18 cellular contexts compared by ENCODE assay signal in the genomic region with DNA sequence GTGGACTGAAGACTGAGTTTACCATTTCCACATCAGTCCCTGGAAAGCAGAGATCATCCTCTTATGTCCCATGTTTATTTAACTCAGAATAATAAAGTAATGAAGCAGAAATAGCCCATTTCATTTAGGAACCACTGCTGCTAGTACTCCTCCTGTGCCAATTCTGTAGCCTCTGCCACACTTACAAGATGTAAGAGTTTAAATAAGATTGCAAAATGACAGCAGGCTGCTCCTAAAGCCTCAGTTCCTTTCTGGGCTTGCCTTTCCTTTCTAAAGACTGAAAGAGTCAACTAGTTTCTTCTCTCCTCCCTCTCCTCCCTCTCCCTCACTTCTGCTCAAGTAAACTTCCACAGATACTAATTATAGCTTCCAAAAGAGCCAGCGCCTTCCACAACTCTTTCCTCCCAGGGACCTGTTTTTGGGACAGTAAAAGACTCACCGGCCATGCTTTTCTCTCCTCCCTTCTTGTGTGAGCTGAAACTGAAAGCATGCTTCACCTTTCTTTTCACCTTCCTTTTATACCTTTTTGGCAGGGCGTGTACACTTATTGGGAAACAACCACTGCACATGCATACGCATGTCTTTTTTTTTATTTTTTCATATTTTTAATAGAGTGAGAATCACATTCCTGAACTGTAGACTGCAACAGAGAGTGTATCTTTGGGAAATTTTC. TPM values are rescaled to one million over a fixed set of nuclear protein-coding genes. Genes with fewer than 3 reads are reported as not detected.
DNase-seq lines count a peak whose midpoint lies in the region; ATAC-seq lines count a peak whose summit lies in the region.
"Had no signal": no experiment of that assay in that cellular context is flagged by ENCODE, and none has a peak within 500 bp of the region (broad histone marks: within the 10 kb centered on the region; RNA-seq: fewer than 3 reads in every experiment).

No MANE protein-coding gene starts in this region.

- DNase-seq in activated CD8-positive, alpha-beta memory T cell treated with anti-CD3 and anti-CD28 coated beads, Interleukin-2, amount 10 ng/mL, durations not matched to agents 7 days and 5 days, result no peak
- no peak for DNase-seq in activated CD8-positive, alpha-beta memory T cell treated with anti-CD3 and anti-CD28 coated beads, Interleukin-2, amount 50 U/mL, for 4 hours
- no peak for DNase-seq in activated naive CD8-positive, alpha-beta T cell treated with anti-CD3 and anti-CD28 coated beads, Interleukin-2, amount 10 ng/mL, durations not matched to agents 7 days and 5 days
- DNase-seq in naive thymus-derived CD4-positive, alpha-beta T cell, result peak in 6 of 9 donors; percentile 1 to 38 (median 28)
- DNase-seq in HT-29 (ENCODE audit: low spot score), result no peak
- no peak for DNase-seq in NCI-H2029 (lab: John Stamatoyannopoulos, UW)
- DNase-seq: anterior cingulate cortex, COR-L47, H9, NCI-H2171 treated with DMSO at 0.1 percent for 48 hours, Right ventricle myocardium superior, T1000 had no signal

- H3K36me3 ChIP-seq in naive thymus-derived CD4-positive, alpha-beta T cell (ENCODE audit: control insufficient read depth in 2 of 3, insufficient read depth in 3 of 3, low read length in 3 of 3), result no peaks in the 10 kb centered on the region
- H3K36me3 ChIP-seq: thoracic aorta had no signal

- H3K27me3 ChIP-seq in naive thymus-derived CD4-positive, alpha-beta T cell (ENCODE audit: control insufficient read depth in 2 of 2, insufficient read depth in 2 of 2, low read length in 2 of 2), result no peaks in the 10 kb centered on the region

- H3K4me3 Mint-ChIP-seq in activated CD8-positive, alpha-beta memory T cell treated with anti-CD3 and anti-CD28 coated beads, Interleukin-2, amount 10 ng/mL, durations not matched to agents 7 days and 5 days, result peak overlapping the region; percentile 75
- H3K4me3 Mint-ChIP-seq in IgD-negative memory B cell, result peak overlapping the region in 3 of 4 donors; percentile 56 to 89 (median 67)
- H3K4me3 Mint-ChIP-seq in activated naive CD8-positive, alpha-beta T cell treated with anti-CD3 and anti-CD28 coated beads, Interleukin-2, amount 10 ng/mL, durations not matched to agents 7 days and 5 days, result peak overlapping the region; percentile 64
- H3K4me3 Mint-ChIP-seq in naive thymus-derived CD4-positive, alpha-beta T cell, result peak overlapping the region; percentile 78 to 93 (median 84)
- H3K4me3 Mint-ChIP-seq: H9, nephron had no signal

- no peaks in the 10 kb centered on the region for H3K27me3 Mint-ChIP-seq in activated CD8-positive, alpha-beta memory T cell treated with anti-CD3 and anti-CD28 coated beads, Interleukin-2, amount 10 ng/mL, durations not matched to agents 7 days and 5 days
- H3K27me3 Mint-ChIP-seq in IgD-negative memory B cell, result no peaks in the 10 kb centered on the region
- H3K27me3 Mint-ChIP-seq in activated naive CD8-positive, alpha-beta T cell treated with anti-CD3 and anti-CD28 coated beads, Interleukin-2, amount 10 ng/mL, durations not matched to agents 7 days and 5 days, result no peaks in the 10 kb centered on the region
- H3K27me3 Mint-ChIP-seq in naive thymus-derived CD4-positive, alpha-beta T cell, result peaks cover 0 to 3% (median 0%) of the 10 kb centered on the region in 5 donors

- H3K4me1 Mint-ChIP-seq in activated CD8-positive, alpha-beta memory T cell treated with anti-CD3 and anti-CD28 coated beads, Interleukin-2, amount 10 ng/mL, durations not matched to agents 7 days and 5 days, result peaks cover 27% of the 10 kb centered on the region
- H3K4me1 Mint-ChIP-seq in IgD-negative memory B cell, result peaks cover 4 to 6% (median 4%) of the 10 kb centered on the region in 3 donors
- H3K4me1 Mint-ChIP-seq in activated naive CD8-positive, alpha-beta T cell treated with anti-CD3 and anti-CD28 coated beads, Interleukin-2, amount 10 ng/mL, durations not matched to agents 7 days and 5 days, result peaks cover 13% of the 10 kb centered on the region
- peaks cover 14 to 38% (median 24%) of the 10 kb centered on the region in 7 donors for H3K4me1 Mint-ChIP-seq in naive thymus-derived CD4-positive, alpha-beta T cell
- H3K4me1 Mint-ChIP-seq: nephron had no signal

- no peaks in the 10 kb centered on the region for H3K9me3 Mint-ChIP-seq in activated CD8-positive, alpha-beta memory T cell treated with anti-CD3 and anti-CD28 coated beads, Interleukin-2, amount 10 ng/mL, durations not matched to agents 7 days and 5 days (ENCODE audit: low read depth)
- no peaks in the 10 kb centered on the region for H3K9me3 Mint-ChIP-seq in IgD-negative memory B cell
- H3K9me3 Mint-ChIP-seq in activated naive CD8-positive, alpha-beta T cell treated with anti-CD3 and anti-CD28 coated beads, Interleukin-2, amount 10 ng/mL, durations not matched to agents 7 days and 5 days, result peaks cover 3% of the 10 kb centered on the region
- peaks cover 0 to 6% (median 0%) of the 10 kb centered on the region in 11 donors for H3K9me3 Mint-ChIP-seq in naive thymus-derived CD4-positive, alpha-beta T cell
- H3K9me3 Mint-ChIP-seq: H9, nephron had no signal

- CTCF ChIA-PET in activated CD8-positive, alpha-beta memory T cell treated with anti-CD3 and anti-CD28 coated beads, Interleukin-2, amount 10 ng/mL, durations not matched to agents 7 days and 5 days (lab: Charles Lee), result no interaction called here
- CTCF ChIA-PET in naive thymus-derived CD4-positive, alpha-beta T cell (lab: Charles Lee), result no interaction called here

- peaks cover 0 to 6% of the 10 kb centered on the region in 2 donors for H3K4me1 ChIP-seq in naive thymus-derived CD4-positive, alpha-beta T cell (ENCODE audit: control insufficient read depth in 2 of 2, insufficient read depth in 2 of 2, low read length in 2 of 2)

- H3K4me3 ChIP-seq in naive thymus-derived CD4-positive, alpha-beta T cell (ENCODE audit: low read length), result peak overlapping the region; percentile 18
- H3K4me3 ChIP-seq: coronary artery, GM12878, thoracic aorta had no signal

- intact Hi-C loops in naive thymus-derived CD4-positive, alpha-beta T cell (cut with micrococcal nuclease), result loop anchor here (1.0 to 2.0 kb wide), 2 partner anchors 26 to 30 kb away; partner anchors contain the start of gene CARD16 (in 1 of the 2)

- H3K27ac Mint-ChIP-seq in activated CD8-positive, alpha-beta memory T cell treated with anti-CD3 and anti-CD28 coated beads, Interleukin-2, amount 10 ng/mL, durations not matched to agents 7 days and 5 days, result peak overlapping the region; percentile 82
- H3K27ac Mint-ChIP-seq in IgD-negative memory B cell, result no peak overlapping the region
- H3K27ac Mint-ChIP-seq in activated naive CD8-positive, alpha-beta T cell treated with anti-CD3 and anti-CD28 coated beads, Interleukin-2, amount 10 ng/mL, durations not matched to agents 7 days and 5 days, result peak overlapping the region; percentile 67
- peak overlapping the region; percentile 59 to 97 (median 84) for H3K27ac Mint-ChIP-seq in naive thymus-derived CD4-positive, alpha-beta T cell
- H3K27ac Mint-ChIP-seq: H9, nephron had no signal

- peak overlapping the region; percentile 63 for H3K27ac ChIP-seq in naive thymus-derived CD4-positive, alpha-beta T cell (ENCODE audit: low read depth, low read length)
- H3K27ac ChIP-seq: coronary artery, thoracic aorta had no signal

- peak; percentile 47 for ATAC-seq in activated CD8-positive, alpha-beta memory T cell treated with anti-CD3 and anti-CD28 coated beads, Interleukin-2, amount 10 ng/mL, durations not matched to agents 7 days and 5 days
- ATAC-seq in activated naive CD8-positive, alpha-beta T cell treated with anti-CD3 and anti-CD28 coated beads, Interleukin-2, amount 10 ng/mL, durations not matched to agents 7 days and 5 days (ENCODE audit: low read depth), result peak; percentile 34
- peak; percentile 49 for ATAC-seq in naive thymus-derived CD4-positive, alpha-beta T cell
- no peak for ATAC-seq in GM21737 (IDR thresholded peaks at IDR 0.05; ENCODE audit: unreplicated experiment)
- ATAC-seq: GM12878 had no signal

- POLR2A ChIA-PET in activated naive CD8-positive, alpha-beta T cell treated with anti-CD3 and anti-CD28 coated beads, Interleukin-2, amount 10 ng/mL, durations not matched to agents 7 days and 5 days (lab: Charles Lee), result interaction anchor here (0.7 kb wide), 1 partner anchor 183 kb away, joined by 4 read pairs; no protein-coding TSS in a partner anchor
- POLR2A ChIA-PET in naive thymus-derived CD4-positive, alpha-beta T cell (lab: Charles Lee), result no interaction called here

- H3K36me3 Mint-ChIP-seq in activated CD8-positive, alpha-beta memory T cell treated with anti-CD3 and anti-CD28 coated beads, Interleukin-2, amount 10 ng/mL, durations not matched to agents 7 days and 5 days, result peaks cover 11% of the 10 kb centered on the region
- peaks cover 3% of the 10 kb centered on the region for H3K36me3 Mint-ChIP-seq in IgD-negative memory B cell
- peaks cover 8% of the 10 kb centered on the region for H3K36me3 Mint-ChIP-seq in activated naive CD8-positive, alpha-beta T cell treated with anti-CD3 and anti-CD28 coated beads, Interleukin-2, amount 10 ng/mL, durations not matched to agents 7 days and 5 days
- peaks cover 0 to 16% (median 0%) of the 10 kb centered on the region in 5 donors for H3K36me3 Mint-ChIP-seq in naive thymus-derived CD4-positive, alpha-beta T cell

- no peaks in the 10 kb centered on the region for H3K9me3 ChIP-seq in naive thymus-derived CD4-positive, alpha-beta T cell (ENCODE audit: control insufficient read depth in 2 of 3, low read length in 3 of 3)
- H3K9me3 ChIP-seq: thoracic aorta had no signal

RNA-seq across cellular contexts. Expression of gene CARD16, which starts 26.1 kb away (rescaled TPM):
- total RNA-seq in activated CD8-positive, alpha-beta memory T cell treated with anti-CD3 and anti-CD28 coated beads, Interleukin-2, amount 10 ng/mL, durations not matched to agents 7 days and 5 days, result 10 to 100 TPM; 70.3 to 92.0 TPM
- polyA plus RNA-seq in IgD-negative memory B cell, result 173 TPM
- total RNA-seq in activated naive CD8-positive, alpha-beta T cell treated with anti-CD3 and anti-CD28 coated beads, Interleukin-2, amount 10 ng/mL, durations not matched to agents 7 days and 5 days, result 10 to 100 TPM; 72.5 to 83.7 TPM
- 100 to 1,000 TPM in 1 of 5 experiments, 10 to 100 TPM in 4; 37.1 to 103 (median 42.4) TPM for total RNA-seq in naive thymus-derived CD4-positive, alpha-beta T cell
- 100 to 1,000 TPM; 168 to 184 TPM for polyA plus RNA-seq in naive thymus-derived CD4-positive, alpha-beta T cell
- not detected in 2 replicates for total RNA-seq in HT-29 (2014; rRNA removed; shearing (Covaris generic))
- total RNA-seq: H9 had no signal

RNA-seq across cellular contexts. Expression of gene CASP1, which starts 36.3 kb away (rescaled TPM):
- 100 to 1,000 TPM in 1 of 2 experiments, 10 to 100 TPM in 1; 94.1 to 109 TPM for total RNA-seq in activated CD8-positive, alpha-beta memory T cell treated with anti-CD3 and anti-CD28 coated beads, Interleukin-2, amount 10 ng/mL, durations not matched to agents 7 days and 5 days
- 75.2 TPM for polyA plus RNA-seq in IgD-negative memory B cell
- total RNA-seq in activated naive CD8-positive, alpha-beta T cell treated with anti-CD3 and anti-CD28 coated beads, Interleukin-2, amount 10 ng/mL, durations not matched to agents 7 days and 5 days, result 10 to 100 TPM; 93.6 to 98.6 TPM
- 100 to 1,000 TPM in 1 of 5 experiments, 10 to 100 TPM in 4; 29.5 to 141 (median 51.8) TPM for total RNA-seq in naive thymus-derived CD4-positive, alpha-beta T cell
- polyA plus RNA-seq in naive thymus-derived CD4-positive, alpha-beta T cell, result 10 to 100 TPM; 70.1 to 70.3 TPM
- 0.05 TPM in 1 of 2 replicates, not detected in the other for total RNA-seq in HT-29 (2014; rRNA removed; shearing (Covaris generic))
- total RNA-seq: H9 had no signal

RNA-seq across cellular contexts. Expression of gene CASP5, which starts 48.2 kb away (rescaled TPM):
- total RNA-seq in activated CD8-positive, alpha-beta memory T cell treated with anti-CD3 and anti-CD28 coated beads, Interleukin-2, amount 10 ng/mL, durations not matched to agents 7 days and 5 days, result not detected
- polyA plus RNA-seq in IgD-negative memory B cell, result 0.45 TPM
- total RNA-seq in activated naive CD8-positive, alpha-beta T cell treated with anti-CD3 and anti-CD28 coated beads, Interleukin-2, amount 10 ng/mL, durations not matched to agents 7 days and 5 days, result not detected
- 1 to 10 TPM in 1 of 5 experiments, under 1 TPM in 1, not detected in 3; 0.45 to 2.9 TPM for total RNA-seq in naive thymus-derived CD4-positive, alpha-beta T cell
- not detected for polyA plus RNA-seq in naive thymus-derived CD4-positive, alpha-beta T cell
- total RNA-seq in HT-29 (2014; rRNA removed; shearing (Covaris generic)), result not detected in 2 replicates
- total RNA-seq: GM12878, H9, Right ventricle myocardium superior had no signal
- polyA plus RNA-seq: GM12878 had no signal

Comparison
In these comparisons a context has a peak if more than half of its experiments do, and no peak if none do; other contexts are left out.
1. DNase-seq: peak in naive thymus-derived CD4-positive, alpha-beta T cell (6 of 9); none in activated CD8-positive, alpha-beta memory T cell treated with anti-CD3 and anti-CD28 coated beads, Interleukin-2, amount 10 ng/mL, durations not matched to agents 7 days and 5 days (single experiment), activated CD8-positive, alpha-beta memory T cell treated with anti-CD3 and anti-CD28 coated beads, Interleukin-2, amount 50 U/mL, for 4 hours (single experiment), activated naive CD8-positive, alpha-beta T cell treated with anti-CD3 and anti-CD28 coated beads, Interleukin-2, amount 10 ng/mL, durations not matched to agents 7 days and 5 days (single experiment), HT-29 (single experiment) and NCI-H2029 (single experiment).
2. H3K27ac Mint-ChIP-seq: peak in activated CD8-positive, alpha-beta memory T cell treated with anti-CD3 and anti-CD28 coated beads, Interleukin-2, amount 10 ng/mL, durations not matched to agents 7 days and 5 days (single experiment), activated naive CD8-positive, alpha-beta T cell treated with anti-CD3 and anti-CD28 coated beads, Interleukin-2, amount 10 ng/mL, durations not matched to agents 7 days and 5 days (single experiment) and naive thymus-derived CD4-positive, alpha-beta T cell (9 of 9); none in IgD-negative memory B cell (0 of 3).
3. RNA of gene CARD16, which starts 26.1 kb away (total RNA-seq): 70.3 to 92.0 TPM in activated CD8-positive, alpha-beta memory T cell treated with anti-CD3 and anti-CD28 coated beads, Interleukin-2, amount 10 ng/mL, durations not matched to agents 7 days and 5 days, 72.5 to 83.7 TPM in activated naive CD8-positive, alpha-beta T cell treated with anti-CD3 and anti-CD28 coated beads, Interleukin-2, amount 10 ng/mL, durations not matched to agents 7 days and 5 days and 37.1 to 103 TPM in naive thymus-derived CD4-positive, alpha-beta T cell; not detected in HT-29; every median in the first group is over 10 times any median in the second.
4. RNA of gene CASP1, which starts 36.3 kb away (total RNA-seq): 94.1 to 109 TPM in activated CD8-positive, alpha-beta memory T cell treated with anti-CD3 and anti-CD28 coated beads, Interleukin-2, amount 10 ng/mL, durations not matched to agents 7 days and 5 days, 93.6 to 98.6 TPM in activated naive CD8-positive, alpha-beta T cell treated with anti-CD3 and anti-CD28 coated beads, Interleukin-2, amount 10 ng/mL, durations not matched to agents 7 days and 5 days and 29.5 to 141 TPM in naive thymus-derived CD4-positive, alpha-beta T cell; 0.05 TPM in HT-29; every median in the first group is over 10 times any median in the second.
5. Peak in every context shown above with its lines, with median percentiles within 50 percentile points of each other: H3K4me3 Mint-ChIP-seq.